In genomic region chr18:59229681-59230443, GRCh38 we compare ENCODE assay signal across 21 cellular contexts. TPM values are rescaled to one million over a fixed set of nuclear protein-coding genes. Genes with fewer than 3 reads are reported as not detected.
"Had no signal": no experiment of that assay in that cellular context is flagged by ENCODE, and none has a peak within 500 bp of the region (broad histone marks: within the 10 kb centered on the region; RNA-seq: fewer than 3 reads in every experiment).

No MANE protein-coding gene starts in this region.

- H3K4me1 ChIP-seq: ascending aorta, gastrocnemius medialis, heart right ventricle, lower lobe of right lung, suprapubic skin had no signal

- ATAC-seq: activated CD8-positive, alpha-beta memory T cell treated with anti-CD3 and anti-CD28 coated beads, Interleukin-2, amount 10 ng/mL, durations not matched to agents 7 days and 5 days; gastrocnemius medialis; heart right ventricle; left cardiac atrium; lower lobe of right lung; right cardiac atrium; WTC11 had no signal

- DNase-seq: activated CD4-positive, alpha-beta T cell treated with anti-CD3 and anti-CD28 coated beads, Interleukin-2, amount 10 ng/mL, durations not matched to agents 7 days and 5 days; activated CD8-positive, alpha-beta memory T cell treated with anti-CD3 and anti-CD28 coated beads, Interleukin-2, amount 10 ng/mL, durations not matched to agents 7 days and 5 days; activated naive CD4-positive, alpha-beta T cell treated with anti-CD3 and anti-CD28 coated beads, Interleukin-2, amount 10 ng/mL, durations not matched to agents 7 days and 5 days; activated T-cell treated with anti-CD3 and anti-CD28 coated beads, Interleukin-2, amount 50 U/mL, for 24 hours; cerebellar nuclear complex; effector memory CD4-positive, alpha-beta T cell; gastrocnemius medialis; heart right ventricle; left cardiac atrium; lower lobe of right lung; midbrain; right cardiac atrium had no signal

- H3K4me3 ChIP-seq: ascending aorta, breast epithelium, gastrocnemius medialis, heart right ventricle, lower lobe of right lung, skin epidermis, suprapubic skin had no signal

- H3K27me3 ChIP-seq: ascending aorta, breast epithelium, suprapubic skin had no signal

- H3K36me3 ChIP-seq: ascending aorta, breast epithelium, gastrocnemius medialis, heart right ventricle, lower lobe of right lung, suprapubic skin had no signal

- H3K27ac ChIP-seq: ascending aorta, breast epithelium, gastrocnemius medialis, heart right ventricle, lower lobe of right lung, suprapubic skin had no signal

- H3K9me3 ChIP-seq: ascending aorta, breast epithelium, gastrocnemius medialis, heart right ventricle, lower lobe of right lung, suprapubic skin had no signal

RNA-seq across cellular contexts. Expression of gene GRP, which starts 9.9 kb away (rescaled TPM):
- total RNA-seq: activated CD4-positive, alpha-beta T cell treated with anti-CD3 and anti-CD28 coated beads, Interleukin-2, amount 10 ng/mL, durations not matched to agents 7 days and 5 days; activated CD8-positive, alpha-beta memory T cell treated with anti-CD3 and anti-CD28 coated beads, Interleukin-2, amount 10 ng/mL, durations not matched to agents 7 days and 5 days; ascending aorta; fibroblast of lung; gastrocnemius medialis; heart right ventricle; left cardiac atrium; myocyte; omental fat pad; progenitor cell of endocrine pancreas; right cardiac atrium; suprapubic skin had no signal

RNA-seq across cellular contexts. Expression of gene RAX, which starts 43.4 kb away (rescaled TPM):
- total RNA-seq: activated CD4-positive, alpha-beta T cell treated with anti-CD3 and anti-CD28 coated beads, Interleukin-2, amount 10 ng/mL, durations not matched to agents 7 days and 5 days; activated CD8-positive, alpha-beta memory T cell treated with anti-CD3 and anti-CD28 coated beads, Interleukin-2, amount 10 ng/mL, durations not matched to agents 7 days and 5 days; ascending aorta; breast epithelium; fibroblast of lung; gastrocnemius medialis; heart right ventricle; left cardiac atrium; lower lobe of right lung; myocyte; omental fat pad; progenitor cell of endocrine pancreas; right cardiac atrium had no signal
